ENCODE assay signal across 8 cellular contexts in genomic region chr9:109117856-109118801, GRCh38.
DNase-seq lines count a peak whose midpoint lies in the region; ATAC-seq and TF ChIP-seq lines count a peak whose summit lies in the region.

No MANE protein-coding gene starts in this region.

- TF ChIP-seq CTCF in fibroblast of pulmonary artery (IDR thresholded peaks at IDR 0.05; ENCODE audit: low read length, missing control alignments): no peak

- no peaks in the 10 kb centered on the region for H3K9me3 ChIP-seq in ES-I3 (ENCODE audit: control insufficient read depth, insufficient read depth, low read length)

- H3K4me1 ChIP-seq in ES-I3 (ENCODE audit: insufficient read depth, low read length): peaks cover 20% of the 10 kb centered on the region

- peak overlapping the region; percentile 86 for H3K4me3 ChIP-seq in fibroblast of pulmonary artery (replicated peaks; ENCODE audit: low read depth, low read length)

- H3K9ac ChIP-seq in ES-I3 (ENCODE audit: low read depth, low read length): peak overlapping the region; percentile 89

- ATAC-seq in GM18498 (IDR thresholded peaks at IDR 0.05; ENCODE audit: unreplicated experiment) (no peak), HG03439 (IDR thresholded peaks at IDR 0.05; ENCODE audit: unreplicated experiment) (no peak)

- DNase-seq in NOMO-1 treated with DMSO at 0.1 percent for 48 hours (lab: John Stamatoyannopoulos, UW; ENCODE audit: unreplicated experiment): peak; percentile 81
- DNase-seq in activated T-cell treated with anti-CD3 and anti-CD28 coated beads for 48 hours (ENCODE audit: low read depth): peak; percentile 36
- DNase-seq in fibroblast of pulmonary artery (ENCODE audit: low read depth): peak; percentile 95
- peak; percentile 88 for DNase-seq in non-pigmented ciliary epithelial cell (ENCODE audit: low read depth)
- DNase-seq in NCI-H510A treated with DMSO at 0.1 percent for 48 hours (lab: John Stamatoyannopoulos, UW): no peak

- no peaks in the 10 kb centered on the region for H3K36me3 ChIP-seq in ES-I3 (ENCODE audit: insufficient read depth, low read length)
